ENCODE assay signal across 8 cellular contexts in genomic region chr12:65881965-65882413, GRCh38. TPM values are rescaled to one million over a fixed set of nuclear protein-coding genes. Genes with fewer than 3 reads are reported as not detected.
A peak's percentile ranks its signal among the peaks of the same experiment; 100 is the strongest.
DNase-seq lines count a peak whose midpoint lies in the region; ATAC-seq and TF ChIP-seq lines count a peak whose summit lies in the region.

No MANE protein-coding gene starts in this region.

- TF ChIP-seq CTCF in NB4 (IDR thresholded peaks at IDR 0.05; ENCODE audit: low read depth, low read length) = no peak

- H3K27ac ChIP-seq in esophagus (ENCODE audit: low read depth in 2 of 2, low read length in 1 of 2) = peak overlapping the region; percentile 4 to 55

- DNase-seq in AG20443 (ENCODE audit: low spot score) (peak; percentile 68), NB4 (ENCODE audit: low read depth) (peak; percentile 89), myocyte (ENCODE audit: low read depth) (peak; percentile 65), DMS 273 (lab: John Stamatoyannopoulos, UW; ENCODE audit: unreplicated experiment) (no peak), glomerular visceral epithelial cell (ENCODE audit: extremely low spot score) (no peak)
- no peak for DNase-seq in stimulated activated CD8-positive, alpha-beta memory T cell treated with anti-CD3 and anti-CD28 coated beads, Interleukin-4, amount 100 ng/mL, for 48 hours

- no peak for TF ChIP-seq POLR2A in NB4 (IDR thresholded peaks at IDR 0.05; ENCODE audit: extremely low read depth, insufficient read length)

- 13 to 21% methylated on average over 15 of the region's 15 CpGs for whole genome bisulfite sequencing in esophagus, 2 donors

- H3K9me3 ChIP-seq in esophagus (ENCODE audit: control insufficient read depth in 2 of 2, insufficient read depth in 1 of 2, low read depth in 1 of 2, low read length in 1 of 2) = no peaks in the 10 kb centered on the region

- no peak for ATAC-seq in GM19324 (IDR thresholded peaks at IDR 0.05; ENCODE audit: low FRiP score, unreplicated experiment)

- H3K4me1 ChIP-seq in esophagus (ENCODE audit: control insufficient read depth in 2 of 2, insufficient read depth in 2 of 2, low read length in 1 of 2) = peaks cover 6 to 9% of the 10 kb centered on the region in 2 donors

- H3K27me3 ChIP-seq in esophagus (ENCODE audit: control insufficient read depth in 1 of 2, insufficient read depth in 2 of 2, low read length in 2 of 2) = no peaks in the 10 kb centered on the region

- H3K4me3 ChIP-seq in NB4 (ENCODE audit: low read depth, low read length) (peak overlapping the region; percentile 45), esophagus (ENCODE audit: low read depth in 1 of 2, low read length in 2 of 2) (peak overlapping the region in 1 of 2 donors; percentile 32)

- no peaks in the 10 kb centered on the region for H3K36me3 ChIP-seq in esophagus (ENCODE audit: control insufficient read depth in 2 of 2, insufficient read depth in 2 of 2, low read length in 1 of 2)

RNA-seq across cellular contexts. Expression of gene HMGA2, which starts 57.7 kb away (rescaled TPM):
- under 1 TPM; 0.16 to 0.26 TPM for polyA plus RNA-seq in esophagus
- total RNA-seq in myocyte = 2.3 TPM in 2 replicates
- polyA plus RNA-seq in myocyte (2012) = 0.73 TPM

Comparison
In these comparisons a context has a peak if more than half of its experiments do, and no peak if none do; other contexts are left out.
1. DNase-seq: peak in AG20443 (single experiment), NB4 (single experiment) and myocyte (single experiment); none in DMS 273 (single experiment), glomerular visceral epithelial cell (single experiment) and stimulated activated CD8-positive, alpha-beta memory T cell treated with anti-CD3 and anti-CD28 coated beads, Interleukin-4, amount 100 ng/mL, for 48 hours (single experiment).